18 cellular contexts compared by ENCODE assay signal in genomic region chr6:34701199-34701598, GRCh38. TPM values are rescaled to one million over a fixed set of nuclear protein-coding genes. Genes with fewer than 3 reads are reported as not detected.
DNase-seq lines count a peak whose midpoint lies in the region; ATAC-seq, FAIRE-seq and TF ChIP-seq lines count a peak whose summit lies in the region.
"Had no signal": no experiment of that assay in that cellular context is flagged by ENCODE, and none has a peak within 500 bp of the region (broad histone marks: within the 10 kb centered on the region; RNA-seq: fewer than 3 reads in every experiment).

No MANE protein-coding gene starts in this region.

- H3K36me3 Mint-ChIP-seq in WTC11, result no peaks in the 10 kb centered on the region

- no peak overlapping the region for H3K14ac ChIP-seq in neuronal stem cell (ENCODE audit: low read length)

- TF ChIP-seq EP300 in HepG2 (IDR thresholded peaks at IDR 0.05; ENCODE audit: low read depth in 2 of 2, low read length in 2 of 2) (no peak), HepG2 (CRISPR knock-in tag; IDR thresholded peaks at IDR 0.05; ENCODE audit: borderline replicate concordance) (no peak)

- no peak overlapping the region for H3K18ac ChIP-seq in neuronal stem cell (ENCODE audit: low read length)

- H3K4me3 Mint-ChIP-seq in WTC11, result no peak overlapping the region
- H3K4me3 Mint-ChIP-seq: B cell; CD4-positive, alpha-beta T cell had no signal

- no peak for DNase-seq in HepG2 (ENCODE audit: low spot score)
- DNase-seq in right lobe of liver, result no peak
- no peak for DNase-seq in WTC11 (ENCODE audit: low spot score)
- no peak for DNase-seq in neuronal stem cell (ENCODE audit: low spot score)
- no peak for DNase-seq in uterus
- DNase-seq in NCI-H1436 (lab: John Stamatoyannopoulos, UW), result no peak
- no peak for DNase-seq in A172 (ENCODE audit: low spot score)
- DNase-seq: 8988T; ACHN; C1 segment of cervical spinal cord; Calu3; CD4-positive, alpha-beta T cell; DMS 273 treated with DMSO at 0.1 percent for 48 hours; IMR-90 had no signal

- H2BK15ac ChIP-seq in neuronal stem cell (ENCODE audit: low read length), result no peak overlapping the region

- intact Hi-C loops in HepG2 (cut with micrococcal nuclease; ENCODE audit: unreplicated experiment) (no loop called here), right lobe of liver (cut with DNase I) (no loop called here), uterus (cut with DNase I; ENCODE audit: low total_unique reads) (no loop called here)

- H3K79me2 ChIP-seq in HepG2 (ENCODE audit: insufficient read depth, low read length), result peaks cover 9% of the 10 kb centered on the region

- H3K4me3 ChIP-seq in HepG2 (replicated peaks in 1 of 3; ENCODE audit: insufficient read depth in 1 of 3, low read depth in 2 of 3, low read length in 3 of 3) (no peak overlapping the region), right lobe of liver (no peak overlapping the region), neuronal stem cell (ENCODE audit: low read length in 2 of 2) (no peak overlapping the region), uterus (no peak overlapping the region)
- H3K4me3 ChIP-seq: GM12878 had no signal

- CTCF ChIA-PET in HepG2 (lab: Yijun Ruan, JAX; ENCODE audit: low intra/inter-chr PET ratio, low total read pairs), result no interaction called here
- CTCF ChIA-PET in WTC11 (lab: Charles Lee), result no interaction called here

- H4K8ac ChIP-seq in neuronal stem cell (ENCODE audit: low read depth, low read length), result no peak overlapping the region

- no peak for TF ChIP-seq POLR2A in HepG2 (IDR thresholded peaks at IDR 0.05; ENCODE audit: insufficient read depth in 1 of 2, low read depth in 2 of 2, low read length in 2 of 2)
- TF ChIP-seq POLR2A in right lobe of liver (IDR thresholded peaks at IDR 0.05), result no peak
- TF ChIP-seq POLR2A in uterus (IDR thresholded peaks at IDR 0.05), result no peak

- H3K9ac ChIP-seq in HepG2 (ENCODE audit: insufficient read depth, low read depth, low read length) (no peak overlapping the region), neuronal stem cell (ENCODE audit: low read depth, low read length, poor library complexity) (no peak overlapping the region)

- no peak overlapping the region for H2BK12ac ChIP-seq in neuronal stem cell (ENCODE audit: low read length)

- H3K27me3 ChIP-seq in HepG2 (ENCODE audit: control insufficient read depth in 1 of 2, insufficient read depth in 2 of 2, low read length in 2 of 2), result no peaks in the 10 kb centered on the region; a peak in 2 of 5 replicates
- H3K27me3 ChIP-seq in right lobe of liver, result no peaks in the 10 kb centered on the region
- no peaks in the 10 kb centered on the region for H3K27me3 ChIP-seq in neuronal stem cell (ENCODE audit: control insufficient read depth in 3 of 3, insufficient read depth in 3 of 3, low read depth in 1 of 3, low read length in 3 of 3)
- H3K27me3 ChIP-seq in uterus, result no peaks in the 10 kb centered on the region

- no TSS peak for BruUV-seq in HepG2 (replicated peaks; lab: Mats Ljungman, UMichigan)

- H3K9me3 ChIP-seq in HepG2 (ENCODE audit: low read length) (no peaks in the 10 kb centered on the region), right lobe of liver (no peaks in the 10 kb centered on the region), neuronal stem cell (replicated peaks in 1 of 2; ENCODE audit: control insufficient read depth in 2 of 2, insufficient read depth in 1 of 2, low read depth in 1 of 2, low read length in 2 of 2) (no peaks in the 10 kb centered on the region), uterus (no peaks in the 10 kb centered on the region)

- peaks cover 3% of the 10 kb centered on the region for H3K79me1 ChIP-seq in neuronal stem cell (ENCODE audit: low read depth, low read length)

- POLR2A ChIA-PET in HepG2 (lab: Yijun Ruan, JAX) (no interaction called here), WTC11 (lab: Charles Lee) (no interaction called here)

- no peak overlapping the region for H4K91ac ChIP-seq in neuronal stem cell (ENCODE audit: low read depth, low read length, poor library complexity)

- TF ChIP-seq CTCF in HepG2 (CRISPR knock-in tag; IDR thresholded peaks at IDR 0.05) (no peak), right lobe of liver (IDR thresholded peaks at IDR 0.05) (no peak), WTC11 (IDR thresholded peaks at IDR 0.05) (no peak), uterus (IDR thresholded peaks at IDR 0.05) (no peak)

- H3K4me2 ChIP-seq in HepG2 (ENCODE audit: low read depth, low read length) (0 out of 2 replicates have a peak overlapping the region, but pooled peaks have one; percentile 19), neuronal stem cell (ENCODE audit: insufficient read depth, low read length, poor library complexity, severe bottlenecking) (no peak overlapping the region)

- H3K4ac ChIP-seq in neuronal stem cell (ENCODE audit: low read length), result no peak overlapping the region

- H3K9me3 Mint-ChIP-seq in WTC11, result no peaks in the 10 kb centered on the region
- H3K9me3 Mint-ChIP-seq: CD4-positive, alpha-beta T cell had no signal

- H3K4me1 Mint-ChIP-seq in WTC11, result peaks cover 6% of the 10 kb centered on the region

- no peak overlapping the region for H2AK5ac ChIP-seq in neuronal stem cell (ENCODE audit: low read depth, low read length)

- H3K4me1 ChIP-seq in HepG2 (ENCODE audit: insufficient read depth, low read length) (peaks cover 27% of the 10 kb centered on the region), right lobe of liver (no peaks in the 10 kb centered on the region), neuronal stem cell (ENCODE audit: control insufficient read depth in 2 of 2, insufficient read depth in 1 of 2, low read depth in 1 of 2, low read length in 2 of 2) (peaks cover 0 to 3% of the 10 kb centered on the region in 2 donors), uterus (no peaks in the 10 kb centered on the region)

- no peak overlapping the region for H3K23ac ChIP-seq in neuronal stem cell (ENCODE audit: low read depth, low read length, poor library complexity)

- ATAC-seq in HepG2, result no peak
- ATAC-seq in right lobe of liver, result no peak
- ATAC-seq in WTC11, result no peak
- ATAC-seq: GM12878 had no signal

- FAIRE-seq in HepG2 (lab: Jason Lieb, UNC), result no peak
- FAIRE-seq: GM12878, GM18507, H54 had no signal

- TF ChIP-seq RAD21 in HepG2 (CRISPR knock-in tag; IDR thresholded peaks at IDR 0.05), result no peak

- H2BK5ac ChIP-seq in neuronal stem cell (ENCODE audit: low read length), result no peak overlapping the region

- no peaks in the 10 kb centered on the region for H4K20me1 ChIP-seq in HepG2 (ENCODE audit: insufficient read depth, low read length)

- in situ Hi-C loops in HepG2 (cut with HindIII; ENCODE audit: extremely low pct_ligation_motif_present, low pct_unique_long_range_greater_than_20kb), result no loop called here

- H2AFZ ChIP-seq in HepG2 (ENCODE audit: low read length) (no peak overlapping the region), neuronal stem cell (ENCODE audit: low read length) (peak overlapping the region; percentile 49)

- H3K27ac Mint-ChIP-seq in WTC11, result peak overlapping the region; percentile 78; the same call in 1 of the 2 replicates
- H3K27ac Mint-ChIP-seq: B cell; CD4-positive, alpha-beta T cell had no signal

- no peak overlapping the region for H2BK120ac ChIP-seq in neuronal stem cell (ENCODE audit: low read depth, low read length)

- H3K36me3 ChIP-seq in HepG2 (replicated peaks in 1 of 2; ENCODE audit: control insufficient read depth in 1 of 2, insufficient read depth in 2 of 2, low read length in 2 of 2), result no peaks in the 10 kb centered on the region
- H3K36me3 ChIP-seq in right lobe of liver, result no peaks in the 10 kb centered on the region
- H3K36me3 ChIP-seq in neuronal stem cell (replicated peaks in 1 of 2; ENCODE audit: control insufficient read depth in 2 of 2, insufficient read depth in 2 of 2, low read length in 2 of 2), result no peaks in the 10 kb centered on the region
- no peaks in the 10 kb centered on the region for H3K36me3 ChIP-seq in uterus

- no peak overlapping the region for H3K27ac ChIP-seq in HepG2 (ENCODE audit: extremely low read length, insufficient read depth, low read length)
- H3K27ac ChIP-seq in right lobe of liver, result no peak overlapping the region
- H3K27ac ChIP-seq in neuronal stem cell (replicated peaks; ENCODE audit: low read length), result no peak overlapping the region
- H3K27ac ChIP-seq in uterus, result no peak overlapping the region

- WGBS in HepG2 (ENCODE audit: low lambda C conversion rate), result 66% methylated on average over 9 of the region's 9 CpGs
- WGBS in right lobe of liver (ENCODE audit: insufficient coverage, low coverage, low lambda C conversion rate, missing lambda C conversion rate), result 92% methylated on average over 9 of the region's 9 CpGs
- WGBS in neuronal stem cell (ENCODE audit: extremely low coverage in 2 of 2, insufficient read length in 2 of 2, insufficient replicate concordance in 1 of 2), 2 donors, result no CpG with 5 or more reads among the region's 9 CpGs

- no peaks in the 10 kb centered on the region; the same call in 1 of the 2 replicates for H3K27me3 Mint-ChIP-seq in WTC11 (ENCODE audit: low read depth)
- H3K27me3 Mint-ChIP-seq: B cell; CD4-positive, alpha-beta T cell had no signal

RNA-seq across cellular contexts. Expression of gene ILRUN, which starts 4.6 kb away (rescaled TPM):
- total RNA-seq in HepG2 (2016; rRNA removed; fragmentation: Illumina TruSeq; extraction: Trizol) (66.6 and 90.8 TPM in 2 replicates), right lobe of liver (10 to 100 TPM; 55.5 to 89.1 (median 67.1) TPM), WTC11 (2021) (60.4 to 75.5 TPM (median 63.9 TPM) in 3 replicates), uterus (10 to 100 TPM in 3 of 4 donors, 1 to 10 TPM in 1; 9.0 to 70.8 (median 35.0) TPM)
- 20.3 and 22.0 TPM in 2 replicates for total RNA-seq in HepG2 (2016; cell fraction: cytosol; rRNA removed; fragmentation: Illumina TruSeq; extraction: Trizol; ENCODE audit: low read depth)
- 66.5 and 79.2 TPM in 2 replicates for total RNA-seq in HepG2 (2016; cell fraction: insoluble cytoplasmic fraction; rRNA removed; fragmentation: Illumina TruSeq; extraction: Trizol)
- total RNA-seq in HepG2 (2016; cell fraction: membrane; rRNA removed; fragmentation: Illumina TruSeq; extraction: Trizol), result 93.9 and 107 TPM in 2 replicates
- total RNA-seq in HepG2 (2016; cell fraction: nucleus; rRNA removed; fragmentation: Illumina TruSeq; extraction: Trizol), result 37.4 and 39.5 TPM in 2 replicates
- 45.5 and 50.6 TPM in 2 replicates for polyA plus RNA-seq in HepG2 (2011; rRNA removed)
- 39.2 and 46.8 TPM in 2 replicates for polyA plus RNA-seq in HepG2 (2011; cell fraction: cytosol; rRNA removed)
- polyA plus RNA-seq in HepG2 (2011; cell fraction: nucleus; rRNA removed), result 18.1 and 22.0 TPM in 2 replicates
- 76.7 and 76.9 TPM in 2 replicates for polyA plus RNA-seq in HepG2 (2012)
- 23.8 and 24.6 TPM in 2 replicates for polyA plus RNA-seq in HepG2 (2016; cell fraction: cytosol; fragmentation: Illumina TruSeq; extraction: Trizol; ENCODE audit: low read depth)
- polyA plus RNA-seq in HepG2 (2016; cell fraction: insoluble cytoplasmic fraction; fragmentation: Illumina TruSeq; extraction: Trizol; ENCODE audit: low read depth), result 79.1 and 86.9 TPM in 2 replicates
- 82.0 and 93.2 TPM in 2 replicates for polyA plus RNA-seq in HepG2 (2016; cell fraction: membrane; fragmentation: Illumina TruSeq; extraction: Trizol; ENCODE audit: low read depth)
- 42.3 and 46.6 TPM in 2 replicates for polyA plus RNA-seq in HepG2 (2016; cell fraction: nucleus; fragmentation: Illumina TruSeq; extraction: Trizol; ENCODE audit: insufficient read depth, low read depth)
- polyA minus RNA-seq in HepG2 (2011; rRNA and poly(A)+ RNA removed; ENCODE audit: low replicate concordance), result 122 and 124 TPM in 2 replicates
- polyA minus RNA-seq in HepG2 (2011; cell fraction: cytosol; rRNA and poly(A)+ RNA removed), result 45.1 and 48.4 TPM in 2 replicates
- polyA minus RNA-seq in HepG2 (2011; cell fraction: nucleus; rRNA and poly(A)+ RNA removed), result 27.2 and 30.5 TPM in 2 replicates
- polyA plus RNA-seq in neuronal stem cell (2013, experiment 1 of 2), result 35.6 TPM
- 38.0 TPM for polyA plus RNA-seq in neuronal stem cell (2013, experiment 2 of 2)
- 37.8 and 40.5 TPM in 2 replicates for total RNA-seq in A172 (2014; rRNA removed; shearing (Covaris generic))

RNA-seq across cellular contexts. Expression of gene SNRPC, which starts 56.1 kb away (rescaled TPM):
- 291 and 370 TPM in 2 replicates for total RNA-seq in HepG2 (2016; rRNA removed; fragmentation: Illumina TruSeq; extraction: Trizol)
- 161 and 169 TPM in 2 replicates for total RNA-seq in HepG2 (2016; cell fraction: cytosol; rRNA removed; fragmentation: Illumina TruSeq; extraction: Trizol; ENCODE audit: low read depth)
- total RNA-seq in HepG2 (2016; cell fraction: insoluble cytoplasmic fraction; rRNA removed; fragmentation: Illumina TruSeq; extraction: Trizol), result 295 and 368 TPM in 2 replicates
- 135 and 139 TPM in 2 replicates for total RNA-seq in HepG2 (2016; cell fraction: membrane; rRNA removed; fragmentation: Illumina TruSeq; extraction: Trizol)
- total RNA-seq in HepG2 (2016; cell fraction: nucleus; rRNA removed; fragmentation: Illumina TruSeq; extraction: Trizol), result 91.8 and 101 TPM in 2 replicates
- polyA plus RNA-seq in HepG2 (2011; rRNA removed), result 212 and 226 TPM in 2 replicates
- 294 and 326 TPM in 2 replicates for polyA plus RNA-seq in HepG2 (2011; cell fraction: cytosol; rRNA removed)
- polyA plus RNA-seq in HepG2 (2011; cell fraction: nucleus; rRNA removed), result 83.3 and 97.3 TPM in 2 replicates
- polyA plus RNA-seq in HepG2 (2012), result 181 and 228 TPM in 2 replicates
- 220 TPM in 2 replicates for polyA plus RNA-seq in HepG2 (2016; cell fraction: cytosol; fragmentation: Illumina TruSeq; extraction: Trizol; ENCODE audit: low read depth)
- 479 and 482 TPM in 2 replicates for polyA plus RNA-seq in HepG2 (2016; cell fraction: insoluble cytoplasmic fraction; fragmentation: Illumina TruSeq; extraction: Trizol; ENCODE audit: low read depth)
- polyA plus RNA-seq in HepG2 (2016; cell fraction: membrane; fragmentation: Illumina TruSeq; extraction: Trizol; ENCODE audit: low read depth), result 152 TPM in 2 replicates
- 204 and 206 TPM in 2 replicates for polyA plus RNA-seq in HepG2 (2016; cell fraction: nucleus; fragmentation: Illumina TruSeq; extraction: Trizol; ENCODE audit: insufficient read depth, low read depth)
- polyA minus RNA-seq in HepG2 (2011; rRNA and poly(A)+ RNA removed; ENCODE audit: low replicate concordance), result 113 and 123 TPM in 2 replicates
- polyA minus RNA-seq in HepG2 (2011; cell fraction: cytosol; rRNA and poly(A)+ RNA removed), result 55.6 and 55.7 TPM in 2 replicates
- polyA minus RNA-seq in HepG2 (2011; cell fraction: nucleus; rRNA and poly(A)+ RNA removed), result 29.7 and 31.5 TPM in 2 replicates
- 10 to 100 TPM; 29.6 to 61.3 (median 33.3) TPM for total RNA-seq in right lobe of liver
- total RNA-seq in WTC11 (2021), result 182 to 194 TPM (median 191 TPM) in 3 replicates
- 205 TPM for polyA plus RNA-seq in neuronal stem cell (2013, experiment 1 of 2)
- 191 TPM for polyA plus RNA-seq in neuronal stem cell (2013, experiment 2 of 2)
- total RNA-seq in uterus, result 10 to 100 TPM; 26.0 to 95.3 (median 55.6) TPM
- 145 and 195 TPM in 2 replicates for total RNA-seq in A172 (2014; rRNA removed; shearing (Covaris generic))
